8 cellular contexts compared by ENCODE assay signal in genomic region chr17:61658183-61658582, GRCh38.
"Had no signal": no experiment of that assay in that cellular context is flagged by ENCODE, and none has a peak within 500 bp of the region (broad histone marks: within the 10 kb centered on the region; RNA-seq: fewer than 3 reads in every experiment).

No MANE protein-coding gene starts in this region.

- DNase-seq: GM23248, GOT3, H7, IMR-90, KG1 had no signal

- H3K4me3 ChIP-seq: GM23248, HAP-1, K562 had no signal

- H3K9ac ChIP-seq: GM23248 had no signal

- ATAC-seq: K562 had no signal

- FAIRE-seq: HTR-8/SVneo, K562 had no signal

- H3K36me3 ChIP-seq: HAP-1 had no signal

- H3K9me3 ChIP-seq: HAP-1 had no signal

- H3K27ac ChIP-seq: GM23248 had no signal

- H2AFZ ChIP-seq: GM23248 had no signal
